In genomic region chr22:36680038-36680437, GRCh38 we compare ENCODE assay signal across 26 cellular contexts. TPM values are rescaled to one million over a fixed set of nuclear protein-coding genes. Genes with fewer than 3 reads are reported as not detected.
DNase-seq lines count a peak whose midpoint lies in the region; ATAC-seq, FAIRE-seq and TF ChIP-seq lines count a peak whose summit lies in the region.
"Had no signal": no experiment of that assay in that cellular context is flagged by ENCODE, and none has a peak within 500 bp of the region (broad histone marks: within the 10 kb centered on the region; RNA-seq: fewer than 3 reads in every experiment).

No MANE protein-coding gene starts in this region.

- ATAC-seq in GM21360 (IDR thresholded peaks at IDR 0.05; ENCODE audit: unreplicated experiment) (no peak), GM18858 (IDR thresholded peaks at IDR 0.05; ENCODE audit: unreplicated experiment) (no peak)
- ATAC-seq: A549, GM12878, GM23338 had no signal

- H3K27ac ChIP-seq in H1 (ENCODE audit: low read depth, low read length) (no peak overlapping the region), trophoblast cell (ENCODE audit: low read depth, low read length) (no peak overlapping the region)
- H3K27ac ChIP-seq: A549; BLaER1 treated with 17β-estradiol and CSF1 and Interleukin-3, amounts not matched to agents 10 nM and 100 nM had no signal

- DNase-seq in GM12891 (ENCODE audit: insufficient read length, low spot score) (no peak), HTR-8/SVneo (ENCODE audit: insufficient read length, low spot score) (no peak), H1 (ENCODE audit: low read depth in 1 of 2, low spot score in 2 of 2) (no peak), trophoblast cell (no peak), kidney tubule cell (ENCODE audit: low spot score) (no peak)
- DNase-seq: 8988T; ACHN; AML-193; BE2C; CD4-positive, alpha-beta T cell; CD8-positive, alpha-beta memory T cell; DMS 273 treated with DMSO at 0.1 percent for 48 hours; DMS79; EL; GDM1 had no signal

- peaks cover 0 to 7% of the 10 kb centered on the region in 2 experiments for H4K20me1 ChIP-seq in H1 (replicated peaks in 1 of 2; ENCODE audit: control insufficient read depth in 1 of 2, insufficient read depth in 2 of 2, low read length in 2 of 2)
- H4K20me1 ChIP-seq: BLaER1 treated with 17β-estradiol and CSF1 and Interleukin-3, amounts not matched to agents 10 nM and 100 nM had no signal

- H3K27me3 ChIP-seq in H1 (replicated peaks in 1 of 4; ENCODE audit: control insufficient read depth in 3 of 4, extremely low read depth in 1 of 4, insufficient read depth in 3 of 4, low read length in 3 of 4) (no peaks in the 10 kb centered on the region), trophoblast cell (ENCODE audit: insufficient read depth, low read length) (no peaks in the 10 kb centered on the region)
- H3K27me3 ChIP-seq: BE2C; BLaER1 treated with 17β-estradiol and CSF1 and Interleukin-3, amounts not matched to agents 10 nM and 100 nM had no signal

- no peak overlapping the region for H4K5ac ChIP-seq in H1 (ENCODE audit: insufficient read length, low read depth, low read length)

- H4K91ac ChIP-seq in H1 (replicated peaks; ENCODE audit: insufficient read length, low read length) (no peak overlapping the region), trophoblast cell (ENCODE audit: low read depth, low read length) (no peak overlapping the region)

- H3K23ac ChIP-seq in H1 (ENCODE audit: insufficient read length) (no peak overlapping the region), trophoblast cell (ENCODE audit: low read length) (no peak overlapping the region)

- H3K4me2 ChIP-seq in H1 (ENCODE audit: insufficient read depth in 1 of 2, low read depth in 2 of 2, low read length in 2 of 2) (no peak overlapping the region), trophoblast cell (ENCODE audit: low read length) (no peak overlapping the region)
- H3K4me2 ChIP-seq: A549; BLaER1 treated with 17β-estradiol and CSF1 and Interleukin-3, amounts not matched to agents 10 nM and 100 nM; GM23338 had no signal

- POLR2A ChIA-PET in H1 (lab: Charles Lee; ENCODE audit: partially characterized antibody), result no interaction called here

- no peaks in the 10 kb centered on the region; a peak in 1 of 4 replicates for H3K9me3 ChIP-seq in H1 (ENCODE audit: insufficient read depth in 2 of 2, low read depth in 1 of 2, low read length in 1 of 2)
- H3K9me3 ChIP-seq in trophoblast cell (ENCODE audit: insufficient read depth, low read depth, low read length), result peaks cover 7% of the 10 kb centered on the region
- H3K9me3 ChIP-seq: A549; BE2C; BLaER1 treated with 17β-estradiol and CSF1 and Interleukin-3, amounts not matched to agents 10 nM and 100 nM; HAP-1 had no signal

- TF ChIP-seq RAD21 in H1 (IDR thresholded peaks at IDR 0.05 in 1 of 2, conservative IDR thresholded peaks at IDR 0.05 in 1 of 2; ENCODE audit: low read depth in 2 of 2, low read length in 2 of 2), result no peak

- TF ChIP-seq EP300 in H1 (IDR thresholded peaks at IDR 0.05; ENCODE audit: borderline replicate concordance in 1 of 2, low read depth in 2 of 2, low read length in 2 of 2), result no peak

- no peaks in the 10 kb centered on the region for H3K79me2 ChIP-seq in H1 (ENCODE audit: control insufficient read depth in 1 of 2, insufficient read depth in 2 of 2, low read length in 2 of 2)
- no peaks in the 10 kb centered on the region for H3K79me2 ChIP-seq in trophoblast cell (ENCODE audit: control insufficient read depth, insufficient read depth, low read length, poor library complexity)

- CTCF ChIA-PET in H1 (lab: Charles Lee; ENCODE audit: partially characterized antibody), result no interaction called here

- FAIRE-seq in GM12891 (lab: Jason Lieb, UNC) (peak; percentile 33), HTR-8/SVneo (lab: Jason Lieb, UNC) (peak; percentile 98), H1 (lab: Jason Lieb, UNC) (no peak)
- FAIRE-seq: A549, D721Med, GM12878, GM19239, H54 had no signal

- H2BK15ac ChIP-seq in H1 (ENCODE audit: low read length), result 0 out of 2 replicates have a peak overlapping the region, but pooled peaks have one; percentile 20

- peak overlapping the region; percentile 65 for H3K56ac ChIP-seq in H1 (replicated peaks; ENCODE audit: insufficient read length, low read depth, low read length)

- no peak overlapping the region for H2BK5ac ChIP-seq in H1 (ENCODE audit: low read depth, low read length)
- H2BK5ac ChIP-seq in trophoblast cell (ENCODE audit: low read depth, low read length, poor library complexity), result no peak overlapping the region

- no peak overlapping the region for H4K12ac ChIP-seq in trophoblast cell (ENCODE audit: low read depth, low read length)

- H2BK20ac ChIP-seq in H1 (ENCODE audit: low read length), result no peak overlapping the region

- no peak for TF ChIP-seq CTCF in H1 (IDR thresholded peaks at IDR 0.05; ENCODE audit: control extremely low read depth in 1 of 3, insufficient read depth in 1 of 3, low read depth in 1 of 3, low read length in 3 of 3)

- peaks cover 11% of the 10 kb centered on the region; the same call in 1 of the 2 replicates for H3K23me2 ChIP-seq in H1 (ENCODE audit: low read depth, low read length)

- no peak overlapping the region for H2BK120ac ChIP-seq in H1 (replicated peaks; ENCODE audit: low read depth, low read length)
- no peak overlapping the region for H2BK120ac ChIP-seq in trophoblast cell (ENCODE audit: insufficient read depth, low read length, poor library complexity)

- peak overlapping the region; percentile 79; the same call in 1 of the 2 replicates for H2AK5ac ChIP-seq in H1 (ENCODE audit: low read depth, low read length)
- H2AK5ac ChIP-seq in trophoblast cell (ENCODE audit: low read length), result no peak overlapping the region

- H3K4ac ChIP-seq in H1 (replicated peaks; ENCODE audit: insufficient read length, low read depth, low read length) (no peak overlapping the region), trophoblast cell (ENCODE audit: low read depth, low read length) (no peak overlapping the region)

- H3K36me3 ChIP-seq in H1 (ENCODE audit: control insufficient read depth in 2 of 4, insufficient read depth in 4 of 4, low read length in 3 of 4), result no peaks in the 10 kb centered on the region; a peak in 1 of 8 replicates
- H3K36me3 ChIP-seq in trophoblast cell (ENCODE audit: control insufficient read depth in 1 of 2, insufficient read depth in 2 of 2, low read length in 2 of 2), result no peaks in the 10 kb centered on the region
- H3K36me3 ChIP-seq: BE2C; BLaER1 treated with 17β-estradiol and CSF1 and Interleukin-3, amounts not matched to agents 10 nM and 100 nM; HAP-1 had no signal

- H3K4me1 ChIP-seq in H1 (replicated peaks in 1 of 4; ENCODE audit: control insufficient read depth in 3 of 4, insufficient read depth in 4 of 4, low read length in 3 of 4) (peaks cover 0 to 5% (median 3%) of the 10 kb centered on the region in 4 experiments; a peak in 4 of 7 replicates), trophoblast cell (ENCODE audit: control insufficient read depth in 1 of 2, insufficient read depth in 2 of 2, low read length in 2 of 2) (no peaks in the 10 kb centered on the region)
- H3K4me1 ChIP-seq: A549, BE2C, HAP-1 had no signal

- no peaks in the 10 kb centered on the region for H3K79me1 ChIP-seq in H1 (ENCODE audit: low read depth, low read length)
- H3K79me1 ChIP-seq in trophoblast cell (ENCODE audit: low read length), result no peaks in the 10 kb centered on the region

- H2BK12ac ChIP-seq in H1 (ENCODE audit: low read depth, low read length) (peak overlapping the region; percentile 18; the same call in 1 of the 2 replicates), trophoblast cell (ENCODE audit: low read length) (no peak overlapping the region)

- H4K8ac ChIP-seq in H1 (ENCODE audit: extremely low read depth, insufficient read depth, low read length) (no peak overlapping the region), trophoblast cell (ENCODE audit: low read depth, low read length) (no peak overlapping the region)

- H2AFZ ChIP-seq in H1 (ENCODE audit: low read length) (no peak overlapping the region), trophoblast cell (ENCODE audit: insufficient read depth, low read length, poor library complexity) (no peak overlapping the region)
- H2AFZ ChIP-seq: GM23338 had no signal

- H3K18ac ChIP-seq in H1 (ENCODE audit: extremely low read depth, low read length), result no peak overlapping the region
- no peak overlapping the region for H3K18ac ChIP-seq in trophoblast cell (ENCODE audit: low read length)

- H3K14ac ChIP-seq in H1 (ENCODE audit: insufficient read length), result no peak overlapping the region
- H3K14ac ChIP-seq in trophoblast cell (ENCODE audit: low read length), result no peak overlapping the region

- H3K9ac ChIP-seq in H1 (replicated peaks in 1 of 4; ENCODE audit: extremely low read depth in 1 of 4, low read depth in 3 of 4, low read length in 3 of 4) (no peak overlapping the region), trophoblast cell (ENCODE audit: low read length) (no peak overlapping the region)
- H3K9ac ChIP-seq: BLaER1 treated with 17β-estradiol and CSF1 and Interleukin-3, amounts not matched to agents 10 nM and 100 nM had no signal

- WGBS in H1 (ENCODE audit: extremely low coverage in 1 of 2, insufficient coverage in 1 of 2, insufficient read length in 1 of 2, insufficient replicate concordance in 2 of 2, low coverage in 1 of 2, low lambda C conversion rate in 2 of 2, missing lambda C conversion rate in 1 of 2), 2 experiments, result 84% methylated on average over 3 of the region's 3 CpGs; no CpG with 5 or more reads in 1 of the 2 experiments
- WGBS in trophoblast cell (ENCODE audit: extremely low coverage, insufficient coverage, insufficient read length), result no CpG with 5 or more reads among the region's 3 CpGs

- no peak for TF ChIP-seq POLR2A in GM12891 (IDR thresholded peaks at IDR 0.05; ENCODE audit: low read depth, low read length)
- no peak for TF ChIP-seq POLR2A in H1 (IDR thresholded peaks at IDR 0.05; ENCODE audit: control extremely low read depth in 1 of 2, low read depth in 2 of 2, low read length in 2 of 2)

- H3K4me3 ChIP-seq in H1 (ENCODE audit: extremely low read depth in 1 of 4, insufficient read depth in 2 of 4, low read depth in 3 of 4, low read length in 4 of 4) (no peak overlapping the region), trophoblast cell (ENCODE audit: low read depth, low read length) (peak overlapping the region; percentile 18)
- H3K4me3 ChIP-seq: A549; BLaER1 treated with 17β-estradiol and CSF1 and Interleukin-3, amounts not matched to agents 10 nM and 100 nM; GM12878; GM23338; HAP-1 had no signal

TF ChIP-seq in GM12891, 5 proteins besides CTCF, POLR2A, EP300 and RAD21 (continues in another document):
- TF ChIP-seq TAF1 (IDR thresholded peaks at IDR 0.05; ENCODE audit: low read depth, low read length), result no peak

RNA-seq across cellular contexts. Expression of gene CACNG2, which starts 23.5 kb away (rescaled TPM):
- polyA plus RNA-seq in GM12891 (2012; ENCODE audit: low read depth, missing spikeins), result not detected
- not detected in 2 replicates for total RNA-seq in H1 (2021; fragmentation: NEBNext Ultra II Directional; extraction: Animal tissue kit (Norgen Biotek cat#: 25700))
- not detected in 2 replicates for polyA plus RNA-seq in H1 (2011; rRNA removed)
- not detected for polyA plus RNA-seq in H1 (2011; cell fraction: cytosol; rRNA removed)
- not detected for polyA plus RNA-seq in H1 (2011; cell fraction: nucleus; rRNA removed)
- not detected in 4 replicates for polyA plus RNA-seq in H1 (2012, experiment 1 of 2)
- not detected for polyA plus RNA-seq in H1 (2012, experiment 2 of 2)
- polyA plus RNA-seq in H1 (2013, experiment 1 of 2), result 0.04 TPM
- not detected for polyA plus RNA-seq in H1 (2013, experiment 2 of 2)
- not detected in 2 replicates for polyA minus RNA-seq in H1 (2011; rRNA and poly(A)+ RNA removed)
- not detected for polyA minus RNA-seq in H1 (2011; cell fraction: cytosol; rRNA and poly(A)+ RNA removed)
- polyA minus RNA-seq in H1 (2011; cell fraction: nucleus; rRNA and poly(A)+ RNA removed), result not detected
- polyA plus RNA-seq in trophoblast cell (2013), result not detected in 2 replicates
- total RNA-seq: CD4-positive, alpha-beta T cell; CD8-positive, alpha-beta memory T cell; GM12878; GM23338 had no signal
- polyA plus RNA-seq: A549; CD14-positive monocyte; CD8-positive, alpha-beta memory T cell; GM12878; GM23338 had no signal
